In the genomic region with DNA sequence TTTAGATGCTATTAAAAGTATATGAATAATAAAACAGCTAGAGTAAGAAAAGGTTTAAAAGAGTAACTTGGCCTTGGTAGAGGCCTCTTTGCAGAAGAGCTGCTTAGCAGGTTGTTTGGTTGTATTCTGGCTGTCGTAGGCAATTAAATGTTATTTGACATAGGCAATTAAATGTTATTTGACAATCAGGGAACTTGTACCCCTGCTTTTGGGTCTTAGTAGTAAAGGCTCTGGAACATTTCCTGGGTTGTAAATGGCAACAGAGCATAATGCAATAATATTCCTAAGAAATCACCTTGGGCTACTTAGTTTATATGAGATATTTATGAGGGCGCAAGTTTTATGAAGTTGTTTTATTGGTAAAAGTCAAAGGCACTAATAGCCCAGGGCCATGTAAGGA, we compare ENCODE assay signal across 8 cellular contexts.
"Had no signal": no experiment of that assay in that cellular context is flagged by ENCODE, and none has a peak within 500 bp of the region (broad histone marks: within the 10 kb centered on the region; RNA-seq: fewer than 3 reads in every experiment).

No MANE protein-coding gene starts in this region.

- ATAC-seq: GM12878 had no signal

- DNase-seq: GDM1, GF-D8 had no signal

- H3K4me3 ChIP-seq: GM12878 had no signal

- FAIRE-seq: G401.6, GM12878, GM12891, GM12892, GM18507, GM19239 had no signal
